ENCODE assay signal across 8 cellular contexts in the genomic region with DNA sequence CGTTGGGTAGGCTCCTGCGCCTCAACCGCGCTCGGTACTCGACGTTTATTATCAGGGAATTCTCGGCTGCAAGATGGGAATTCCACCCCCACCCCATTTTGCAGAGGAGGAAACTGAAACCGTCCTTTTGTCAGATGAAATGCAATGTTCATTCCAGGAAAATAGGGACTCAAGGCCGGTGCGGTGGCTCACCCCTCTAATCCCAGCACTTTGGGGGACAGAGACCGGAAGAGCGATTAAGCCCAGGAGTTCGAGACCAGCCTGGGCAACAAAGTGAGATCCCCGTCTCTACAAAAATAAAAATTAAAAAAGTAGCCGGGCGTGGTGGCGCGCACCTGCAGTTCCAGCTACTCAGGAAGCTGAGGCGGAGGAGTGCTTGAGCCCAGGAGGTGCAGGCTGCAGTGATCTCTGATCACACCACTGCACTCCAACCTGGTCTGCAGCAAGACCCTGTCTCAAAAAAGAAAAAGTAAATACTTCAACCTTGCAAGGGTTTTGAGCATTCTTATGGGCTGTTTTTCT. TPM values are rescaled to one million over a fixed set of nuclear protein-coding genes. Genes with fewer than 3 reads are reported as not detected.
DNase-seq lines count a peak whose midpoint lies in the region; ATAC-seq and TF ChIP-seq lines count a peak whose summit lies in the region.

No MANE protein-coding gene starts in this region.

- no peak overlapping the region for H3T11ph ChIP-seq in H9 (ENCODE audit: low read length)

- peak overlapping the region; percentile 81 for H3K9ac ChIP-seq in H9 (ENCODE audit: extremely low read depth, insufficient read length, low read length)
- H3K9ac ChIP-seq in skeletal muscle satellite cell (ENCODE audit: low read depth, low read length): peak overlapping the region; percentile 97

- H3K9me3 ChIP-seq in H9 (ENCODE audit: control insufficient read depth, low read depth, low read length) (no peaks in the 10 kb centered on the region), skeletal muscle satellite cell (replicated peaks; ENCODE audit: low read length) (no peaks in the 10 kb centered on the region)

- H2BK20ac ChIP-seq in H9 (ENCODE audit: low read depth, low read length, poor library complexity, severe bottlenecking): no peak overlapping the region

- no peaks in the 10 kb centered on the region for H3K9me3 Mint-ChIP-seq in H9
- H3K9me3 Mint-ChIP-seq in T-cell: no peaks in the 10 kb centered on the region

- no peak overlapping the region for H2BK5ac ChIP-seq in H9 (ENCODE audit: insufficient read length, low read length)

- H3K79me1 ChIP-seq in H9 (ENCODE audit: insufficient read depth, low read depth, low read length, poor library complexity, severe bottlenecking): peaks cover 4% of the 10 kb centered on the region

- H3K4me3 ChIP-seq in fibroblast of villous mesenchyme (ENCODE audit: low read depth, low read length): peak overlapping the region; percentile 95
- H3K4me3 ChIP-seq in skeletal muscle satellite cell (ENCODE audit: low read length): peak overlapping the region; percentile 98

- H2BK12ac ChIP-seq in H9 (ENCODE audit: insufficient read length, low read depth, low read length): no peak overlapping the region

- no peak for TF ChIP-seq CTCF in H9 (conservative IDR thresholded peaks at IDR 0.05)
- no peak for TF ChIP-seq CTCF in fibroblast of villous mesenchyme (IDR thresholded peaks at IDR 0.05; ENCODE audit: insufficient read depth, low read depth, low read length)

- no peak overlapping the region for H3K23ac ChIP-seq in H9 (ENCODE audit: insufficient read length, low read depth, low read length)

- peaks cover 0 to 15% of the 10 kb centered on the region in 2 experiments; a peak in 3 of 4 replicates for H3K4me1 Mint-ChIP-seq in H9
- peaks cover 25 to 30% (median 28%) of the 10 kb centered on the region in 3 donors for H3K4me1 Mint-ChIP-seq in T-cell

- H2AK5ac ChIP-seq in H9 (ENCODE audit: insufficient read length, low read length): no peak overlapping the region

- H4K20me1 ChIP-seq in H9 (ENCODE audit: control insufficient read depth, insufficient read depth, insufficient read length): no peaks in the 10 kb centered on the region

- H3K4me2 ChIP-seq in H9 (ENCODE audit: insufficient read depth, insufficient read length, low read length): peak overlapping the region; percentile 80
- peak overlapping the region; percentile 90 for H3K4me2 ChIP-seq in skeletal muscle satellite cell (ENCODE audit: low read length)

- WGBS in H9 (ENCODE audit: extremely low coverage, insufficient read length, low lambda C conversion rate): no CpG with 5 or more reads among the region's 20 CpGs

- peaks cover 7% of the 10 kb centered on the region for H3K23me2 ChIP-seq in H9 (ENCODE audit: insufficient read length, low read depth, low read length, poor library complexity, severe bottlenecking)

- no peak overlapping the region for H3K18ac ChIP-seq in H9 (ENCODE audit: insufficient read length, low read depth, low read length)

- no peak overlapping the region for H2BK120ac ChIP-seq in H9 (ENCODE audit: low read depth, low read length, poor library complexity, severe bottlenecking)

- no peak overlapping the region for H4K5ac ChIP-seq in H9 (ENCODE audit: insufficient read length, low read depth, low read length)

- H3K36me3 ChIP-seq in skeletal muscle satellite cell (ENCODE audit: insufficient read depth, low read length): peaks cover 10% of the 10 kb centered on the region

- no peak overlapping the region for H2AFZ ChIP-seq in H9 (ENCODE audit: low read length)

- no peak overlapping the region for H4K8ac ChIP-seq in H9 (replicated peaks; ENCODE audit: insufficient read length, low read depth, low read length)

- H3K4me3 Mint-ChIP-seq in H9 (peak overlapping the region; percentile 95 to 99), T-cell (peak overlapping the region; percentile 91 to 93 (median 93))

- no peak overlapping the region for H4K91ac ChIP-seq in H9 (ENCODE audit: insufficient read length, low read depth, low read length)

- H3K27me3 Mint-ChIP-seq in H9 (ENCODE audit: low read depth): no peaks in the 10 kb centered on the region
- H3K27me3 Mint-ChIP-seq in T-cell: no peaks in the 10 kb centered on the region

- H3K4me1 ChIP-seq in H9 (ENCODE audit: insufficient read depth, low read length): no peaks in the 10 kb centered on the region; the same call in 1 of the 2 replicates
- peaks cover 19% of the 10 kb centered on the region for H3K4me1 ChIP-seq in skeletal muscle satellite cell (ENCODE audit: control insufficient read depth, insufficient read depth, low read length)

- POLR2A ChIA-PET in T-cell (lab: Charles Lee): no interaction called here

- peaks cover 5% of the 10 kb centered on the region; the same call in 1 of the 2 replicates for H3K79me2 ChIP-seq in H9 (ENCODE audit: insufficient read depth, low read length)

- H3K36me3 Mint-ChIP-seq in H9 (ENCODE audit: insufficient read depth in 1 of 3, low read depth in 3 of 3) (peaks cover 16 to 28% (median 25%) of the 10 kb centered on the region in 3 experiments; a peak in 6 of 7 replicates), T-cell (peaks cover 9% of the 10 kb centered on the region)

- ATAC-seq in T-cell (replicated peaks in 1 of 4): no peak
- no peak for ATAC-seq in HG02938 (IDR thresholded peaks at IDR 0.05; ENCODE audit: unreplicated experiment)

- peak overlapping the region; percentile 79; the same call in 1 of the 2 replicates for H3K14ac ChIP-seq in H9 (ENCODE audit: insufficient read depth, low read length)

- H3K27me3 ChIP-seq in H9 (ENCODE audit: insufficient read depth, low read length) (no peaks in the 10 kb centered on the region), skeletal muscle satellite cell (ENCODE audit: control insufficient read depth, insufficient read depth, low read length) (no peaks in the 10 kb centered on the region)

- H3K56ac ChIP-seq in H9 (ENCODE audit: insufficient read length, low read depth, low read length): no peak overlapping the region

- H2BK15ac ChIP-seq in H9 (ENCODE audit: low read depth, low read length): no peak overlapping the region

- no peak overlapping the region for H3K27ac ChIP-seq in H9 (ENCODE audit: insufficient read length, low read depth, low read length)

- CTCF ChIA-PET in T-cell (lab: Charles Lee): interaction anchor here in 1 of 2 donors (0.6 kb wide), 1 partner anchor 13 kb away, joined by 5 read pairs; no protein-coding TSS in a partner anchor

- H3K27ac Mint-ChIP-seq in H9: peak overlapping the region; percentile 85 to 100 (median 99); a peak in 4 of 7 replicates
- H3K27ac Mint-ChIP-seq in T-cell: peak overlapping the region; percentile 92

- H3K4ac ChIP-seq in H9 (ENCODE audit: low read depth, low read length): no peak overlapping the region

- DNase-seq in H9 (no peak), T-cell (no peak), fibroblast of villous mesenchyme (ENCODE audit: low read depth) (no peak), epidermal melanocyte (ENCODE audit: insufficient read length, low spot score) (no peak), NCI-H748 treated with DMSO at 0.1 percent for 48 hours (lab: John Stamatoyannopoulos, UW) (no peak), 8988T (no peak)

RNA-seq across cellular contexts. Expression of gene RFC2, which starts 0.7 kb away (rescaled TPM):
- 73.6 and 76.6 TPM in 2 replicates for total RNA-seq in H9 (2021)
- total RNA-seq in T-cell: 10 to 100 TPM; 13.3 to 17.6 (median 14.8) TPM
- 18.4 and 22.0 TPM in 2 replicates for total RNA-seq in fibroblast of villous mesenchyme
- total RNA-seq in skeletal muscle satellite cell (2012; rRNA removed): 23.6 and 26.6 TPM in 2 replicates

RNA-seq across cellular contexts. Expression of gene CLIP2, which starts 34.3 kb away (rescaled TPM):
- total RNA-seq in H9 (2021) (21.6 and 22.5 TPM in 2 replicates), T-cell (1 to 10 TPM; 3.1 to 8.5 (median 6.3) TPM), fibroblast of villous mesenchyme (55.7 and 61.8 TPM in 2 replicates)
- 34.7 and 45.9 TPM in 2 replicates for total RNA-seq in skeletal muscle satellite cell (2012; rRNA removed)

RNA-seq across cellular contexts. Expression of gene LAT2, which starts 45.1 kb away (rescaled TPM):
- total RNA-seq in H9 (2021) (0.50 and 0.66 TPM in 2 replicates), T-cell (10 to 100 TPM in 1 of 5 donors, 1 to 10 TPM in 4; 4.1 to 12.3 (median 6.4) TPM), fibroblast of villous mesenchyme (0.32 and 1.3 TPM in 2 replicates)
- 0.76 and 1.1 TPM in 2 replicates for total RNA-seq in skeletal muscle satellite cell (2012; rRNA removed)
